In genomic region chr6:6315660-6316059, GRCh38 we compare ENCODE assay signal across 8 cellular contexts. TPM values are rescaled to one million over a fixed set of nuclear protein-coding genes. Genes with fewer than 3 reads are reported as not detected.
DNase-seq lines count a peak whose midpoint lies in the region; ATAC-seq and TF ChIP-seq lines count a peak whose summit lies in the region.

No MANE protein-coding gene starts in this region.

- H3K4me3 ChIP-seq in HL-60 (replicated peaks; ENCODE audit: insufficient read depth, low read length) (no peak overlapping the region), epithelial cell of proximal tubule (ENCODE audit: low read depth, low read length) (no peak overlapping the region)

- DNase-seq in DMS153 treated with DMSO at 0.1 percent for 48 hours (lab: John Stamatoyannopoulos, UW; ENCODE audit: unreplicated experiment), result peak; percentile 6
- DNase-seq in DMS153 (lab: John Stamatoyannopoulos, UW), result no peak
- DNase-seq in HL-60 (ENCODE audit: low read depth in 1 of 2, low spot score in 1 of 2), result peak in 1 of 2 experiments; percentile 36
- peak; percentile 40 for DNase-seq in SK-N-DZ (ENCODE audit: low spot score)
- DNase-seq in epithelial cell of proximal tubule (ENCODE audit: low read depth), result no peak
- DNase-seq in OCI-M2 (lab: John Stamatoyannopoulos, UW; ENCODE audit: unreplicated experiment), result no peak

- no peak overlapping the region for H3K27ac ChIP-seq in HL-60 (replicated peaks)

- no peak overlapping the region for H3K4me3 Mint-ChIP-seq in nephron

- peaks cover 29% of the 10 kb centered on the region for H3K4me1 Mint-ChIP-seq in nephron

- no peak for ATAC-seq in HG02884 (IDR thresholded peaks at IDR 0.05; ENCODE audit: unreplicated experiment)

- H3K27me3 ChIP-seq in HL-60 (ENCODE audit: insufficient read depth, poor library complexity, severe bottlenecking), result no peaks in the 10 kb centered on the region

- H3K36me3 Mint-ChIP-seq in nephron (ENCODE audit: low read depth), result no peaks in the 10 kb centered on the region

- H3K9me3 Mint-ChIP-seq in nephron, result no peaks in the 10 kb centered on the region

- TF ChIP-seq CTCF in HL-60 (IDR thresholded peaks at IDR 0.05; ENCODE audit: insufficient read depth, low read length) (peak; percentile 74), epithelial cell of proximal tubule (conservative IDR thresholded peaks at IDR 0.05; ENCODE audit: low read depth, low read length) (peak; percentile 87), nephron (IDR thresholded peaks at IDR 0.05; ENCODE audit: unreplicated experiment in 3 of 3) (peak; percentile 81 to 87 (median 84))

- H3K27me3 Mint-ChIP-seq in nephron (ENCODE audit: low read depth), result peaks cover 47% of the 10 kb centered on the region

- no peak overlapping the region for H3K27ac Mint-ChIP-seq in nephron

RNA-seq across cellular contexts. Expression of gene F13A1, which starts 4.8 kb away (rescaled TPM):
- not detected in 2 replicates for polyA plus RNA-seq in SK-N-DZ (2014; cell fraction: cytosol; rRNA removed)
- not detected in 2 replicates for polyA plus RNA-seq in SK-N-DZ (2014; cell fraction: nucleus; rRNA removed)
- total RNA-seq in epithelial cell of proximal tubule, result 5.4 TPM in 1 of 2 replicates, not detected in the other

Comparison
In these comparisons a context has a peak if more than half of its experiments do, and no peak if none do; other contexts are left out.
1. DNase-seq: peak in DMS153 treated with DMSO at 0.1 percent for 48 hours (single experiment) and SK-N-DZ (single experiment); none in DMS153 (single experiment), epithelial cell of proximal tubule (single experiment) and OCI-M2 (single experiment).
2. Peak in every context shown above with its lines, with median percentiles within 50 percentile points of each other: CTCF ChIP-seq.